8 cellular contexts compared by ENCODE assay signal in genomic region chr16:24729243-24729966, GRCh38. TPM values are rescaled to one million over a fixed set of nuclear protein-coding genes. Genes with fewer than 3 reads are reported as not detected.
DNase-seq lines count a peak whose midpoint lies in the region; ATAC-seq and TF ChIP-seq lines count a peak whose summit lies in the region.

TSS of gene TNRC6A (plus strand) at chr16:24729651. CDS start at chr16:24729842, 191 bp downstream.

- H3K9ac ChIP-seq in GM23248 (peak within 1 kb of the TSS; percentile 92), neural progenitor cell (peak within 1 kb of the TSS; percentile 89)

- H3K4me1 Mint-ChIP-seq in neural progenitor cell, result peaks cover 26% of the 10 kb centered on the region

- peaks cover 15% of the 10 kb centered on the region for H3K36me3 Mint-ChIP-seq in neural progenitor cell

- in situ Hi-C loops in GM23248 (cut with MboI), result no loop called here

- H3K27ac ChIP-seq in GM23248 (peak within 1 kb of the TSS; percentile 93), SJCRH30 (peak within 1 kb of the TSS; percentile 51; the same call in 1 of the 2 replicates), foreskin keratinocyte (peak within 1 kb of the TSS; percentile 88), neural progenitor cell (peak within 1 kb of the TSS; percentile 98)

- peak; percentile 90 for DNase-seq in EH (ENCODE audit: low read depth)
- peak; percentile 96 for DNase-seq in GM23248
- DNase-seq in LHCN-M2 (ENCODE audit: low read depth), result peak; percentile 89
- DNase-seq in SJCRH30, result peak; percentile 88
- DNase-seq in activated gamma-delta T cell treated with anti-CD3 and anti-CD28 coated beads, Interleukin-2, amount 50 U/mL, for 16 hours (ENCODE audit: low read depth), result peak; percentile 80
- DNase-seq in foreskin keratinocyte, result peak; percentile 49 to 81
- DNase-seq in neural progenitor cell (ENCODE audit: low spot score), result peak; percentile 94
- peak; percentile 85 for DNase-seq in stromal cell of bone marrow (ENCODE audit: low read depth)

- H3K36me3 ChIP-seq in GM23248 (ENCODE audit: low read depth) (no peaks in the 10 kb centered on the region; the same call in 1 of the 2 replicates), SJCRH30 (peaks cover 21% of the 10 kb centered on the region), neural progenitor cell (no peaks in the 10 kb centered on the region)

- H3F3A ChIP-seq in GM23248 (ENCODE audit: insufficient read depth) (peaks cover 22% of the 10 kb centered on the region), neural progenitor cell (ENCODE audit: low read depth) (peaks cover 4% of the 10 kb centered on the region)

- H4K20me1 ChIP-seq in GM23248 (ENCODE audit: insufficient read depth), result no peaks in the 10 kb centered on the region; the same call in 1 of the 2 replicates
- peaks cover 44% of the 10 kb centered on the region for H4K20me1 ChIP-seq in neural progenitor cell (ENCODE audit: low read depth)

- H3K27me3 Mint-ChIP-seq in neural progenitor cell (ENCODE audit: insufficient read depth, low read depth), result no peaks in the 10 kb centered on the region

- H2AFZ ChIP-seq in GM23248 (peak within 1 kb of the TSS; percentile 89), neural progenitor cell (replicated peaks) (peak within 1 kb of the TSS; percentile 91)

- H3K27me3 ChIP-seq in GM23248 (replicated peaks; ENCODE audit: insufficient read depth) (no peaks in the 10 kb centered on the region), SJCRH30 (no peaks in the 10 kb centered on the region), foreskin keratinocyte (no peaks in the 10 kb centered on the region), neural progenitor cell (no peaks in the 10 kb centered on the region)

- H3K9me2 ChIP-seq in GM23248 (ENCODE audit: insufficient read depth), result no peaks in the 10 kb centered on the region

- 2 to 3% methylated on average over 22 to 29 of the region's 80 CpGs for WGBS in GM23248 (ENCODE audit: low coverage in 1 of 2, low lambda C conversion rate in 2 of 2, missing lambda C conversion rate in 2 of 2), 2 experiments

- TF ChIP-seq CTCF in foreskin keratinocyte (conservative IDR thresholded peaks at IDR 0.05), result no peak
- no peak for TF ChIP-seq CTCF in neural progenitor cell (IDR thresholded peaks at IDR 0.05)

- ATAC-seq in foreskin keratinocyte, result peak; percentile 94

- H3K4me3 ChIP-seq in GM23248, result peak within 1 kb of the TSS; percentile 100
- peak within 1 kb of the TSS; percentile 99 for H3K4me3 ChIP-seq in SJCRH30
- peak within 1 kb of the TSS; percentile 94 for H3K4me3 ChIP-seq in neural progenitor cell

- peak within 1 kb of the TSS; percentile 99 for H3K27ac Mint-ChIP-seq in neural progenitor cell

- H3K4me1 ChIP-seq in GM23248 (ENCODE audit: insufficient read depth) (peaks cover 24% of the 10 kb centered on the region), SJCRH30 (peaks cover 8% of the 10 kb centered on the region; the same call in 1 of the 2 replicates), foreskin keratinocyte (peaks cover 19% of the 10 kb centered on the region), neural progenitor cell (peaks cover 13% of the 10 kb centered on the region)

- H3K9me3 Mint-ChIP-seq in neural progenitor cell, result no peaks in the 10 kb centered on the region

- H3K4me3 Mint-ChIP-seq in neural progenitor cell, result peak within 1 kb of the TSS; percentile 98

- H3K79me2 ChIP-seq in GM23248 (ENCODE audit: insufficient read depth) (peaks cover 53% of the 10 kb centered on the region), neural progenitor cell (ENCODE audit: low read depth) (peaks cover 46% of the 10 kb centered on the region)

- H3K9me3 ChIP-seq in GM23248 (ENCODE audit: low read depth) (no peaks in the 10 kb centered on the region), SJCRH30 (replicated peaks) (no peaks in the 10 kb centered on the region), neural progenitor cell (ENCODE audit: low read depth) (no peaks in the 10 kb centered on the region)

- peak within 1 kb of the TSS; percentile 98 for H3K4me2 ChIP-seq in GM23248 (ENCODE audit: unreplicated experiment)
- peak within 1 kb of the TSS; percentile 96 for H3K4me2 ChIP-seq in neural progenitor cell

RNA-seq across cellular contexts. Expression of gene TNRC6A, which starts in this region (rescaled TPM):
- total RNA-seq in GM23248 (2014; rRNA removed; shearing (Covaris generic)), result 13.1 and 18.1 TPM in 2 replicates
- 12.5 and 14.2 TPM in 2 replicates for polyA plus RNA-seq in GM23248 (2016; fragmentation: Nextera tagmentation; extraction: Ambion mirVana)
- total RNA-seq in LHCN-M2 (2014; rRNA removed), result 20.1 and 24.7 TPM in 2 replicates
- polyA plus RNA-seq in LHCN-M2 (2012), result 16.0 TPM
- total RNA-seq in SJCRH30 (2014; rRNA removed; shearing (Covaris generic)), result 25.7 and 28.6 TPM in 2 replicates
- total RNA-seq in foreskin keratinocyte, result 34.9 and 35.7 TPM in 2 replicates
- 3.9 and 4.9 TPM in 2 replicates for polyA plus RNA-seq in foreskin keratinocyte
- 55.7 and 57.1 TPM in 2 replicates for total RNA-seq in neural progenitor cell (ENCODE audit: low replicate concordance)

Comparison
In these comparisons a context has a peak if more than half of its experiments do, and no peak if none do; other contexts are left out.
1. Peak in every context shown above with its lines: DNase-seq, ATAC-seq, H3K4me3 ChIP-seq and H3K27ac ChIP-seq.